ENCODE assay signal across 2 cellular contexts in the genomic region with DNA sequence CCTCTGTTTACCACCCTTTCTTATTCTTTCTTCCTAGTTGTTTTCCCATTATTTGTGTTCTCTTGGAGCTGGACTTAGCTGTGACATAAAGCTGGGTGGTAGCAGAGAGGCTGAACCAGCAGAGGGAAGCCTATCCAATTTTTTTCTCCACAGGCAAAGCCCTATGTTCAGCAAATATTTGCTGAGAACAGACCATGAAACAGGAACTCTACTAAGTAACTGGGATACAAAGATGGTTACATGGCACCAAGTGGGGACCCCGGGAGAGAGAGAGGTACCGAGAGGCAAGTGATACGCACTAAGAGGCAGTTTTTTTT.
A peak's percentile ranks its signal among the peaks of the same experiment; 100 is the strongest.
TF ChIP-seq lines count a peak whose summit lies in the region.

No MANE protein-coding gene starts in this region.

TF ChIP-seq in GM23338, 12 proteins besides CTCF, POLR2A, EP300 and RAD21:
- TF ChIP-seq EZH2phosphoT487 (IDR thresholded peaks at IDR 0.05; ENCODE audit: unreplicated experiment) (no peak), ZNF331 (CRISPR knock-in tag; IDR thresholded peaks at IDR 0.05; ENCODE audit: low read depth) (no peak), STAT1 (IDR thresholded peaks at IDR 0.05; ENCODE audit: unreplicated experiment) (no peak), JUNB (IDR thresholded peaks at IDR 0.05; ENCODE audit: unreplicated experiment) (no peak), CREB1 (CRISPR knock-in tag; IDR thresholded peaks at IDR 0.05; ENCODE audit: low read depth) (no peak), NANOG (IDR thresholded peaks at IDR 0.05; ENCODE audit: borderline replicate concordance) (no peak), ZNF114 (CRISPR knock-in tag; IDR thresholded peaks at IDR 0.05) (no peak)
- TF ChIP-seq, protein P1, sequence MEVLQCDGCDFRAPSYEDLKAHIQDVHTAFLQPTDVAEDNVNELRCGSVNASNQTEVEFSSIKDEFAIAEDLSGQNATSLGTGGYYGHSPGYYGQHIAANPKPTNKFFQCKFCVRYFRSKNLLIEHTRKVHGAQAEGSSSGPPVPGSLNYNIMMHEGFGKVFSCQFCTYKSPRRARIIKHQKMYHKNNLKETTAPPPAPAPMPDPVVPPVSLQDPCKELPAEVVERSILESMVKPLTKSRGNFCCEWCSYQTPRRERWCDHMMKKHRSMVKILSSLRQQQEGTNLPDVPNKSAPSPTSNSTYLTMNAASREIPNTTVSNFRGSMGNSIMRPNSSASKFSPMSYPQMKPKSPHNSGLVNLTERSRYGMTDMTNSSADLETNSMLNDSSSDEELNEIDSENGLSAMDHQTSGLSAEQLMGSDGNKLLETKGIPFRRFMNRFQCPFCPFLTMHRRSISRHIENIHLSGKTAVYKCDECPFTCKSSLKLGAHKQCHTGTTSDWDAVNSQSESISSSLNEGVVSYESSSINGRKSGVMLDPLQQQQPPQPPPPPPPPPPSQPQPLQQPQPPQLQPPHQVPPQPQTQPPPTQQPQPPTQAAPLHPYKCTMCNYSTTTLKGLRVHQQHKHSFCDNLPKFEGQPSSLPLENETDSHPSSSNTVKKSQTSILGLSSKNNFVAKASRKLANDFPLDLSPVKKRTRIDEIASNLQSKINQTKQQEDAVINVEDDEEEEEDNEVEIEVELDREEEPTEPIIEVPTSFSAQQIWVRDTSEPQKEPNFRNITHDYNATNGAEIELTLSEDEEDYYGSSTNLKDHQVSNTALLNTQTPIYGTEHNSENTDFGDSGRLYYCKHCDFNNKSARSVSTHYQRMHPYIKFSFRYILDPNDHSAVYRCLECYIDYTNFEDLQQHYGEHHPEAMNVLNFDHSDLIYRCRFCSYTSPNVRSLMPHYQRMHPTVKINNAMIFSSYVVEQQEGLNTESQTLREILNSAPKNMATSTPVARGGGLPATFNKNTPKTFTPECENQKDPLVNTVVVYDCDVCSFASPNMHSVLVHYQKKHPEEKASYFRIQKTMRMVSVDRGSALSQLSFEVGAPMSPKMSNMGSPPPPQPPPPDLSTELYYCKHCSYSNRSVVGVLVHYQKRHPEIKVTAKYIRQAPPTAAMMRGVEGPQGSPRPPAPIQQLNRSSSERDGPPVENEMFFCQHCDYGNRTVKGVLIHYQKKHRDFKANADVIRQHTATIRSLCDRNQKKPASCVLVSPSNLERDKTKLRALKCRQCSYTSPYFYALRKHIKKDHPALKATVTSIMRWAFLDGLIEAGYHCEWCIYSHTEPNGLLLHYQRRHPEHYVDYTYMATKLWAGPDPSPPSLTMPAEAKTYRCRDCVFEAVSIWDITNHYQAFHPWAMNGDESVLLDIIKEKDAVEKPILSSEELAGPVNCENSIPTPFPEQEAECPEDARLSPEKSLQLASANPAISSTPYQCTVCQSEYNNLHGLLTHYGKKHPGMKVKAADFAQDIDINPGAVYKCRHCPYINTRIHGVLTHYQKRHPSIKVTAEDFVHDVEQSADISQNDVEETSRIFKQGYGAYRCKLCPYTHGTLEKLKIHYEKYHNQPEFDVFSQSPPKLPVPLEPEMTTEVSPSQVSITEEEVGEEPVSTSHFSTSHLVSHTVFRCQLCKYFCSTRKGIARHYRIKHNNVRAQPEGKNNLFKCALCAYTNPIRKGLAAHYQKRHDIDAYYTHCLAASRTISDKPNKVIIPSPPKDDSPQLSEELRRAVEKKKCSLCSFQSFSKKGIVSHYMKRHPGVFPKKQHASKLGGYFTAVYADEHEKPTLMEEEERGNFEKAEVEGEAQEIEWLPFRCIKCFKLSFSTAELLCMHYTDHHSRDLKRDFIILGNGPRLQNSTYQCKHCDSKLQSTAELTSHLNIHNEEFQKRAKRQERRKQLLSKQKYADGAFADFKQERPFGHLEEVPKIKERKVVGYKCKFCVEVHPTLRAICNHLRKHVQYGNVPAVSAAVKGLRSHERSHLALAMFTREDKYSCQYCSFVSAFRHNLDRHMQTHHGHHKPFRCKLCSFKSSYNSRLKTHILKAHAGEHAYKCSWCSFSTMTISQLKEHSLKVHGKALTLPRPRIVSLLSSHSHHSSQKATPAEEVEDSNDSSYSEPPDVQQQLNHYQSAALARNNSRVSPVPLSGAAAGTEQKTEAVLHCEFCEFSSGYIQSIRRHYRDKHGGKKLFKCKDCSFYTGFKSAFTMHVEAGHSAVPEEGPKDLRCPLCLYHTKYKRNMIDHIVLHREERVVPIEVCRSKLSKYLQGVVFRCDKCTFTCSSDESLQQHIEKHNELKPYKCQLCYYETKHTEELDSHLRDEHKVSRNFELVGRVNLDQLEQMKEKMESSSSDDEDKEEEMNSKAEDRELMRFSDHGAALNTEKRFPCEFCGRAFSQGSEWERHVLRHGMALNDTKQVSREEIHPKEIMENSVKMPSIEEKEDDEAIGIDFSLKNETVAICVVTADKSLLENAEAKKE (CRISPR knock-in tag; IDR thresholded peaks at IDR 0.05), result no peak
- TF ChIP-seq, protein P2, sequence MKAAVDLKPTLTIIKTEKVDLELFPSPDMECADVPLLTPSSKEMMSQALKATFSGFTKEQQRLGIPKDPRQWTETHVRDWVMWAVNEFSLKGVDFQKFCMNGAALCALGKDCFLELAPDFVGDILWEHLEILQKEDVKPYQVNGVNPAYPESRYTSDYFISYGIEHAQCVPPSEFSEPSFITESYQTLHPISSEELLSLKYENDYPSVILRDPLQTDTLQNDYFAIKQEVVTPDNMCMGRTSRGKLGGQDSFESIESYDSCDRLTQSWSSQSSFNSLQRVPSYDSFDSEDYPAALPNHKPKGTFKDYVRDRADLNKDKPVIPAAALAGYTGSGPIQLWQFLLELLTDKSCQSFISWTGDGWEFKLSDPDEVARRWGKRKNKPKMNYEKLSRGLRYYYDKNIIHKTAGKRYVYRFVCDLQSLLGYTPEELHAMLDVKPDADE (IDR thresholded peaks at IDR 0.05), result no peak
- TF ChIP-seq, protein P3, sequence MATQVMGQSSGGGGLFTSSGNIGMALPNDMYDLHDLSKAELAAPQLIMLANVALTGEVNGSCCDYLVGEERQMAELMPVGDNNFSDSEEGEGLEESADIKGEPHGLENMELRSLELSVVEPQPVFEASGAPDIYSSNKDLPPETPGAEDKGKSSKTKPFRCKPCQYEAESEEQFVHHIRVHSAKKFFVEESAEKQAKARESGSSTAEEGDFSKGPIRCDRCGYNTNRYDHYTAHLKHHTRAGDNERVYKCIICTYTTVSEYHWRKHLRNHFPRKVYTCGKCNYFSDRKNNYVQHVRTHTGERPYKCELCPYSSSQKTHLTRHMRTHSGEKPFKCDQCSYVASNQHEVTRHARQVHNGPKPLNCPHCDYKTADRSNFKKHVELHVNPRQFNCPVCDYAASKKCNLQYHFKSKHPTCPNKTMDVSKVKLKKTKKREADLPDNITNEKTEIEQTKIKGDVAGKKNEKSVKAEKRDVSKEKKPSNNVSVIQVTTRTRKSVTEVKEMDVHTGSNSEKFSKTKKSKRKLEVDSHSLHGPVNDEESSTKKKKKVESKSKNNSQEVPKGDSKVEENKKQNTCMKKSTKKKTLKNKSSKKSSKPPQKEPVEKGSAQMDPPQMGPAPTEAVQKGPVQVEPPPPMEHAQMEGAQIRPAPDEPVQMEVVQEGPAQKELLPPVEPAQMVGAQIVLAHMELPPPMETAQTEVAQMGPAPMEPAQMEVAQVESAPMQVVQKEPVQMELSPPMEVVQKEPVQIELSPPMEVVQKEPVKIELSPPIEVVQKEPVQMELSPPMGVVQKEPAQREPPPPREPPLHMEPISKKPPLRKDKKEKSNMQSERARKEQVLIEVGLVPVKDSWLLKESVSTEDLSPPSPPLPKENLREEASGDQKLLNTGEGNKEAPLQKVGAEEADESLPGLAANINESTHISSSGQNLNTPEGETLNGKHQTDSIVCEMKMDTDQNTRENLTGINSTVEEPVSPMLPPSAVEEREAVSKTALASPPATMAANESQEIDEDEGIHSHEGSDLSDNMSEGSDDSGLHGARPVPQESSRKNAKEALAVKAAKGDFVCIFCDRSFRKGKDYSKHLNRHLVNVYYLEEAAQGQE (IDR thresholded peaks at IDR 0.05; ENCODE audit: unreplicated experiment), result no peak

TF ChIP-seq in HepG2, 621 proteins besides CTCF, POLR2A, EP300 and RAD21 (continues in another document):
- TF ChIP-seq KAT8 (CRISPR knock-in tag; IDR thresholded peaks at IDR 0.05) (peak; percentile 15; the same call in 1 of the 2 replicates), SSRP1 (CRISPR knock-in tag; IDR thresholded peaks at IDR 0.05) (no peak), STAG1 (CRISPR knock-in tag; IDR thresholded peaks at IDR 0.05) (peak; percentile 16; the same call in 1 of the 2 replicates), WIZ (CRISPR knock-in tag; IDR thresholded peaks at IDR 0.05) (no peak), LCORL (IDR thresholded peaks at IDR 0.05) (no peak), LCORL (CRISPR knock-in tag; IDR thresholded peaks at IDR 0.05) (peak; percentile 51; the same call in 1 of the 2 replicates), NFYC (CRISPR knock-in tag; IDR thresholded peaks at IDR 0.05) (no peak), EHMT2 (IDR thresholded peaks at IDR 0.05; ENCODE audit: borderline replicate concordance, low read depth, low read length) (no peak), SMC3 (IDR thresholded peaks at IDR 0.05; ENCODE audit: low read length) (peak; percentile 47), NKX3-1 (CRISPR knock-in tag; IDR thresholded peaks at IDR 0.05) (no peak), ZNF501 (CRISPR knock-in tag; IDR thresholded peaks at IDR 0.05) (0 out of 2 replicates have a peak, but pooled peaks have one; percentile 43), ASH2L (IDR thresholded peaks at IDR 0.05; ENCODE audit: insufficient read length, low read depth, low read length) (peak; percentile 29)
- TF ChIP-seq, protein P4, sequence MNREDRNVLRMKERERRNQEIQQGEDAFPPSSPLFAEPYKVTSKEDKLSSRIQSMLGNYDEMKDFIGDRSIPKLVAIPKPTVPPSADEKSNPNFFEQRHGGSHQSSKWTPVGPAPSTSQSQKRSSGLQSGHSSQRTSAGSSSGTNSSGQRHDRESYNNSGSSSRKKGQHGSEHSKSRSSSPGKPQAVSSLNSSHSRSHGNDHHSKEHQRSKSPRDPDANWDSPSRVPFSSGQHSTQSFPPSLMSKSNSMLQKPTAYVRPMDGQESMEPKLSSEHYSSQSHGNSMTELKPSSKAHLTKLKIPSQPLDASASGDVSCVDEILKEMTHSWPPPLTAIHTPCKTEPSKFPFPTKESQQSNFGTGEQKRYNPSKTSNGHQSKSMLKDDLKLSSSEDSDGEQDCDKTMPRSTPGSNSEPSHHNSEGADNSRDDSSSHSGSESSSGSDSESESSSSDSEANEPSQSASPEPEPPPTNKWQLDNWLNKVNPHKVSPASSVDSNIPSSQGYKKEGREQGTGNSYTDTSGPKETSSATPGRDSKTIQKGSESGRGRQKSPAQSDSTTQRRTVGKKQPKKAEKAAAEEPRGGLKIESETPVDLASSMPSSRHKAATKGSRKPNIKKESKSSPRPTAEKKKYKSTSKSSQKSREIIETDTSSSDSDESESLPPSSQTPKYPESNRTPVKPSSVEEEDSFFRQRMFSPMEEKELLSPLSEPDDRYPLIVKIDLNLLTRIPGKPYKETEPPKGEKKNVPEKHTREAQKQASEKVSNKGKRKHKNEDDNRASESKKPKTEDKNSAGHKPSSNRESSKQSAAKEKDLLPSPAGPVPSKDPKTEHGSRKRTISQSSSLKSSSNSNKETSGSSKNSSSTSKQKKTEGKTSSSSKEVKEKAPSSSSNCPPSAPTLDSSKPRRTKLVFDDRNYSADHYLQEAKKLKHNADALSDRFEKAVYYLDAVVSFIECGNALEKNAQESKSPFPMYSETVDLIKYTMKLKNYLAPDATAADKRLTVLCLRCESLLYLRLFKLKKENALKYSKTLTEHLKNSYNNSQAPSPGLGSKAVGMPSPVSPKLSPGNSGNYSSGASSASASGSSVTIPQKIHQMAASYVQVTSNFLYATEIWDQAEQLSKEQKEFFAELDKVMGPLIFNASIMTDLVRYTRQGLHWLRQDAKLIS (CRISPR knock-in tag; IDR thresholded peaks at IDR 0.05), result no peak
- TF ChIP-seq, protein P5, sequence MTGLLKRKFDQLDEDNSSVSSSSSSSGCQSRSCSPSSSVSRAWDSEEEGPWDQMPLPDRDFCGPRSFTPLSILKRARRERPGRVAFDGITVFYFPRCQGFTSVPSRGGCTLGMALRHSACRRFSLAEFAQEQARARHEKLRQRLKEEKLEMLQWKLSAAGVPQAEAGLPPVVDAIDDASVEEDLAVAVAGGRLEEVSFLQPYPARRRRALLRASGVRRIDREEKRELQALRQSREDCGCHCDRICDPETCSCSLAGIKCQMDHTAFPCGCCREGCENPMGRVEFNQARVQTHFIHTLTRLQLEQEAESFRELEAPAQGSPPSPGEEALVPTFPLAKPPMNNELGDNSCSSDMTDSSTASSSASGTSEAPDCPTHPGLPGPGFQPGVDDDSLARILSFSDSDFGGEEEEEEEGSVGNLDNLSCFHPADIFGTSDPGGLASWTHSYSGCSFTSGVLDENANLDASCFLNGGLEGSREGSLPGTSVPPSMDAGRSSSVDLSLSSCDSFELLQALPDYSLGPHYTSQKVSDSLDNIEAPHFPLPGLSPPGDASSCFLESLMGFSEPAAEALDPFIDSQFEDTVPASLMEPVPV (CRISPR knock-in tag; IDR thresholded peaks at IDR 0.05), result no peak
- TF ChIP-seq, protein P6, sequence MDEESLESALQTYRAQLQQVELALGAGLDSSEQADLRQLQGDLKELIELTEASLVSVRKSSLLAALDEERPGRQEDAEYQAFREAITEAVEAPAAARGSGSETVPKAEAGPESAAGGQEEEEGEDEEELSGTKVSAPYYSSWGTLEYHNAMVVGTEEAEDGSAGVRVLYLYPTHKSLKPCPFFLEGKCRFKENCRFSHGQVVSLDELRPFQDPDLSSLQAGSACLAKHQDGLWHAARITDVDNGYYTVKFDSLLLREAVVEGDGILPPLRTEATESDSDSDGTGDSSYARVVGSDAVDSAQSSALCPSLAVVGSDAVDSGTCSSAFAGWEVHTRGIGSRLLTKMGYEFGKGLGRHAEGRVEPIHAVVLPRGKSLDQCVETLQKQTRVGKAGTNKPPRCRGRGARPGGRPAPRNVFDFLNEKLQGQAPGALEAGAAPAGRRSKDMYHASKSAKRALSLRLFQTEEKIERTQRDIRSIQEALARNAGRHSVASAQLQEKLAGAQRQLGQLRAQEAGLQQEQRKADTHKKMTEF (CRISPR knock-in tag; IDR thresholded peaks at IDR 0.05), result peak; percentile 29; the same call in 1 of the 2 replicates
- TF ChIP-seq, protein P7, sequence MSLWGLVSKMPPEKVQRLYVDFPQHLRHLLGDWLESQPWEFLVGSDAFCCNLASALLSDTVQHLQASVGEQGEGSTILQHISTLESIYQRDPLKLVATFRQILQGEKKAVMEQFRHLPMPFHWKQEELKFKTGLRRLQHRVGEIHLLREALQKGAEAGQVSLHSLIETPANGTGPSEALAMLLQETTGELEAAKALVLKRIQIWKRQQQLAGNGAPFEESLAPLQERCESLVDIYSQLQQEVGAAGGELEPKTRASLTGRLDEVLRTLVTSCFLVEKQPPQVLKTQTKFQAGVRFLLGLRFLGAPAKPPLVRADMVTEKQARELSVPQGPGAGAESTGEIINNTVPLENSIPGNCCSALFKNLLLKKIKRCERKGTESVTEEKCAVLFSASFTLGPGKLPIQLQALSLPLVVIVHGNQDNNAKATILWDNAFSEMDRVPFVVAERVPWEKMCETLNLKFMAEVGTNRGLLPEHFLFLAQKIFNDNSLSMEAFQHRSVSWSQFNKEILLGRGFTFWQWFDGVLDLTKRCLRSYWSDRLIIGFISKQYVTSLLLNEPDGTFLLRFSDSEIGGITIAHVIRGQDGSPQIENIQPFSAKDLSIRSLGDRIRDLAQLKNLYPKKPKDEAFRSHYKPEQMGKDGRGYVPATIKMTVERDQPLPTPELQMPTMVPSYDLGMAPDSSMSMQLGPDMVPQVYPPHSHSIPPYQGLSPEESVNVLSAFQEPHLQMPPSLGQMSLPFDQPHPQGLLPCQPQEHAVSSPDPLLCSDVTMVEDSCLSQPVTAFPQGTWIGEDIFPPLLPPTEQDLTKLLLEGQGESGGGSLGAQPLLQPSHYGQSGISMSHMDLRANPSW (CRISPR knock-in tag; IDR thresholded peaks at IDR 0.05; ENCODE audit: borderline replicate concordance), result no peak
- TF ChIP-seq, protein P8, sequence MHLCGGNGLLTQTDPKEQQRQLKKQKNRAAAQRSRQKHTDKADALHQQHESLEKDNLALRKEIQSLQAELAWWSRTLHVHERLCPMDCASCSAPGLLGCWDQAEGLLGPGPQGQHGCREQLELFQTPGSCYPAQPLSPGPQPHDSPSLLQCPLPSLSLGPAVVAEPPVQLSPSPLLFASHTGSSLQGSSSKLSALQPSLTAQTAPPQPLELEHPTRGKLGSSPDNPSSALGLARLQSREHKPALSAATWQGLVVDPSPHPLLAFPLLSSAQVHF (CRISPR knock-in tag; IDR thresholded peaks at IDR 0.05), result no peak
